Comparison of ENCODE assay signal across 8 cellular contexts in the genomic region with DNA sequence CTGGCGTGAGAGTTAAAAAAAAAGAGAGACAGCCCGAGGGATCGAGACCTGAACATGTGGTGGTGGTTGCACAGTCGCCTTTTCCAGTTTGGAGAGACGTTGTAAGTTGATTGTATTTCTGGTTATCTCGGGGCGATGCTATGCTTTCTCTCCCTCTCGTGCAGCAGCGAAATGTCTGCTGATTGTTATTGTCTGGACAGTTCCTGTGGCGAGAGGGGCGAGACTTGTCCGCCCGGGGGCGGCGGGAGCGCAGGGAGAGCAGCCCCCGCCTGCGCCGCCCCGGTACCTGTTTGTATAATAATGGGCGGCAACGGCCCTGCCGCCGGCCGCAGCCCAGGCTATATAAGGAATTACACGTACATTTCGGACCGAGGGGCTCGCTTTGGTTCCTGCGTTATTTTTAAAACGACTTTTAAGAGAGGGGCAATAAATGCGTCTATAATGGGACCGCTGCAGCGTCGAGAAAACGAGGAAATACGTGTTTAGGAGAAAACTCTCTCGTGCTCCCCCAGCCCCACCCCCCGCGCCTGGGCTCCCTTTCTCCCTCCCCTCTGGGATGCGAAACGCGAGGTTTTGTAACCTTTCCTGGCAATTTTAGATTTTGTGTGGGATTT. TPM values are rescaled to one million over a fixed set of nuclear protein-coding genes. Genes with fewer than 3 reads are reported as not detected.
DNase-seq lines count a peak whose midpoint lies in the region; ATAC-seq and TF ChIP-seq lines count a peak whose summit lies in the region.

No MANE protein-coding gene starts in this region.

- BruUV-seq in Panc1 (replicated peaks; lab: Mats Ljungman, UMichigan): no TSS peak

- H3K27ac Mint-ChIP-seq in activated naive CD8-positive, alpha-beta T cell treated with anti-CD3 and anti-CD28 coated beads, Interleukin-2, amount 10 ng/mL, durations not matched to agents 7 days and 5 days: peak overlapping the region; percentile 90

- peak; percentile 0 for ATAC-seq in HG02840 (IDR thresholded peaks at IDR 0.05; ENCODE audit: low FRiP score, unreplicated experiment)
- peak; percentile 33; the same call in 1 of the 2 replicates for ATAC-seq in Panc1
- ATAC-seq in activated naive CD8-positive, alpha-beta T cell treated with anti-CD3 and anti-CD28 coated beads, Interleukin-2, amount 10 ng/mL, durations not matched to agents 7 days and 5 days (ENCODE audit: low read depth): no peak
- no peak for ATAC-seq in GM19351 (IDR thresholded peaks at IDR 0.05; ENCODE audit: unreplicated experiment)

- H3K9me3 Mint-ChIP-seq in activated naive CD8-positive, alpha-beta T cell treated with anti-CD3 and anti-CD28 coated beads, Interleukin-2, amount 10 ng/mL, durations not matched to agents 7 days and 5 days: no peaks in the 10 kb centered on the region

- no peaks in the 10 kb centered on the region for H3K9me3 ChIP-seq in Panc1 (ENCODE audit: control insufficient read depth, insufficient read depth, low read depth, low read length)
- no peaks in the 10 kb centered on the region for H3K9me3 ChIP-seq in cardiac muscle cell (ENCODE audit: low read depth)
- no peaks in the 10 kb centered on the region for H3K9me3 ChIP-seq in ovary

- H3K36me3 Mint-ChIP-seq in activated naive CD8-positive, alpha-beta T cell treated with anti-CD3 and anti-CD28 coated beads, Interleukin-2, amount 10 ng/mL, durations not matched to agents 7 days and 5 days: peaks cover 4% of the 10 kb centered on the region

- peak overlapping the region; percentile 68 to 87 for H3K4me3 ChIP-seq in Panc1 (ENCODE audit: low read depth in 2 of 2, low read length in 2 of 2)
- H3K4me3 ChIP-seq in cardiac muscle cell: peak overlapping the region; percentile 100
- peak overlapping the region; percentile 95 for H3K4me3 ChIP-seq in ovary

- TF ChIP-seq CTCF in GM10266 (IDR thresholded peaks at IDR 0.05; ENCODE audit: control insufficient read depth, insufficient read depth, low read depth, missing control alignments): no peak
- TF ChIP-seq CTCF in Panc1 (IDR thresholded peaks at IDR 0.05): no peak
- TF ChIP-seq CTCF in cardiac muscle cell (IDR thresholded peaks at IDR 0.05; ENCODE audit: low read depth, low read length): no peak
- TF ChIP-seq CTCF in ovary (IDR thresholded peaks at IDR 0.05): peak in 1 of 3 donors; percentile 20

- in situ Hi-C loops in Panc1 (cut with HindIII; ENCODE audit: low pct_unique_long_range_greater_than_20kb, low sequenced_read_pairs): no loop called here

- H3K27me3 Mint-ChIP-seq in activated naive CD8-positive, alpha-beta T cell treated with anti-CD3 and anti-CD28 coated beads, Interleukin-2, amount 10 ng/mL, durations not matched to agents 7 days and 5 days: no peaks in the 10 kb centered on the region

- no peak for TF ChIP-seq EP300 in ovary (IDR thresholded peaks at IDR 0.05)

- H3K4me1 ChIP-seq in Panc1 (ENCODE audit: control insufficient read depth, insufficient read depth, low read length) (peaks cover 17% of the 10 kb centered on the region), cardiac muscle cell (ENCODE audit: low read depth) (peaks cover 7% of the 10 kb centered on the region), ovary (ENCODE audit: insufficient read depth) (no peaks in the 10 kb centered on the region)

- intact Hi-C loops in Panc1 (cut with micrococcal nuclease; ENCODE audit: unreplicated experiment) (no loop called here), ovary (cut with DNase I) (no loop called here)

- CTCF ChIA-PET in Panc1 (lab: Charles Lee): no interaction called here

- H3K4me3 Mint-ChIP-seq in activated naive CD8-positive, alpha-beta T cell treated with anti-CD3 and anti-CD28 coated beads, Interleukin-2, amount 10 ng/mL, durations not matched to agents 7 days and 5 days: peak overlapping the region; percentile 93

- peak; percentile 53 for DNase-seq in GM10266 (ENCODE audit: extremely low spot score)
- no peak for DNase-seq in Panc1 (ENCODE audit: low read depth, low spot score)
- DNase-seq in activated naive CD8-positive, alpha-beta T cell treated with anti-CD3 and anti-CD28 coated beads, Interleukin-2, amount 10 ng/mL, durations not matched to agents 7 days and 5 days: peak; percentile 61
- DNase-seq in cardiac muscle cell (ENCODE audit: low read depth in 1 of 2, low spot score in 1 of 2): peak; percentile 69 to 75
- DNase-seq in ovary: peak; percentile 12 to 58 (median 44)
- no peak for DNase-seq in NCI-H1436 treated with DMSO at 0.1 percent for 48 hours (lab: John Stamatoyannopoulos, UW)

- H3K4me1 Mint-ChIP-seq in activated naive CD8-positive, alpha-beta T cell treated with anti-CD3 and anti-CD28 coated beads, Interleukin-2, amount 10 ng/mL, durations not matched to agents 7 days and 5 days: peaks cover 36% of the 10 kb centered on the region

- H3K36me3 ChIP-seq in Panc1 (ENCODE audit: control insufficient read depth, insufficient read depth, low read length) (no peaks in the 10 kb centered on the region), cardiac muscle cell (no peaks in the 10 kb centered on the region), ovary (no peaks in the 10 kb centered on the region)

- H3K27me3 ChIP-seq in Panc1 (ENCODE audit: control insufficient read depth, insufficient read depth, low read length) (no peaks in the 10 kb centered on the region), cardiac muscle cell (peaks cover 45% of the 10 kb centered on the region), ovary (no peaks in the 10 kb centered on the region)

- TF ChIP-seq POLR2A in ovary (IDR thresholded peaks at IDR 0.05): no peak

- POLR2A ChIA-PET in Panc1 (lab: Charles Lee): interaction anchor here (0.6 kb wide), 1 partner anchor 405 kb away, joined by 15 read pairs; no protein-coding TSS in a partner anchor
- POLR2A ChIA-PET in activated naive CD8-positive, alpha-beta T cell treated with anti-CD3 and anti-CD28 coated beads, Interleukin-2, amount 10 ng/mL, durations not matched to agents 7 days and 5 days (lab: Charles Lee): interaction anchor here (0.6 to 1.0 kb wide), 3 partner anchors 187 to 388 kb away, joined by 4 read pairs; partner anchors contain the start of gene ZNF438

- H3K27ac ChIP-seq in Panc1 (ENCODE audit: low read length) (peak overlapping the region; percentile 73), cardiac muscle cell (peak overlapping the region; percentile 91), ovary (peak overlapping the region; percentile 83 to 89)

- WGBS in ovary, 3 donors: 0% methylated on average over 43 of the region's 43 CpGs

RNA-seq across cellular contexts. Expression of gene ZEB1, which starts 1.7 kb away (rescaled TPM):
- total RNA-seq in Panc1 (2021; ENCODE audit: unreplicated experiment) (31.5 TPM), cardiac muscle cell (25.4 and 37.3 TPM in 2 replicates), ovary (10 to 100 TPM; 23.3 to 48.4 (median 40.7) TPM)
- 13.0 TPM for polyA plus RNA-seq in Panc1 (2012; ENCODE audit: insufficient read length)
- 10 to 100 TPM; 40.2 to 42.6 TPM for total RNA-seq in activated naive CD8-positive, alpha-beta T cell treated with anti-CD3 and anti-CD28 coated beads, Interleukin-2, amount 10 ng/mL, durations not matched to agents 7 days and 5 days
- polyA plus RNA-seq in cardiac muscle cell (19.1 and 23.9 TPM in 2 replicates), ovary (10 to 100 TPM; 11.0 to 26.8 TPM)

Comparison
In these comparisons a context has a peak if more than half of its experiments do, and no peak if none do; other contexts are left out.
1. DNase-seq: peak in GM10266 (single experiment), activated naive CD8-positive, alpha-beta T cell treated with anti-CD3 and anti-CD28 coated beads, Interleukin-2, amount 10 ng/mL, durations not matched to agents 7 days and 5 days (single experiment), cardiac muscle cell (2 of 2) and ovary (5 of 5); none in Panc1 (single experiment) and NCI-H1436 treated with DMSO at 0.1 percent for 48 hours (single experiment).
2. ATAC-seq: peak in HG02840 (single experiment) and Panc1 (single experiment); none in activated naive CD8-positive, alpha-beta T cell treated with anti-CD3 and anti-CD28 coated beads, Interleukin-2, amount 10 ng/mL, durations not matched to agents 7 days and 5 days (single experiment) and GM19351 (single experiment).
3. Peak in every context shown above with its lines, with median percentiles within 50 percentile points of each other: H3K27ac ChIP-seq and H3K4me3 ChIP-seq.